Comparison of ENCODE assay signal across 17 cellular contexts in the genomic region with DNA sequence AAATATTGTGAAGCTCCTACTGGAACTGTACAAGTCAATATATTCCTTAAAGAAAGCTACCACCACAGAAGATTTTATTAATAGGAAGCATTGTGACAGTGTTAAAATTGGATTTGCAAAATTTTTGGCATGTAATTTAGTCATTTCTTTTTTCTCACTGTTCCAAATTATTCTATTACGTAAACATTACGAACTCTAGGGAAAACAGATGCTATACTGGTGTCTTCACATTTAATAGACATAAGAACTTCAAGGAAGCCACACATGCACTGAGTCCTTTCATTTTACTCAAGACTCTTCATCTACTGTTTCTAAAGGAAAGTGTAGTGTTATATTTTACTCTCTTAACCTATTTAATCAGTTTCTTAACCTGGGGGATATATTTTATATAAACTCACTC.
DNase-seq lines count a peak whose midpoint lies in the region; ATAC-seq lines count a peak whose summit lies in the region.
"Had no signal": no experiment of that assay in that cellular context is flagged by ENCODE, and none has a peak within 500 bp of the region (broad histone marks: within the 10 kb centered on the region; RNA-seq: fewer than 3 reads in every experiment).

No MANE protein-coding gene starts in this region.

- no peak for DNase-seq in Right ventricle myocardium inferior (ENCODE audit: missing footprints)
- DNase-seq in cardiac septum (ENCODE audit: low spot score) = no peak
- no peak for DNase-seq in SK-N-MC (ENCODE audit: low read depth, low spot score)
- DNase-seq in fibroblast of gingiva (ENCODE audit: low read depth) = peak; percentile 30
- DNase-seq in NCI-H82 treated with DMSO at 0.1 percent for 48 hours (lab: John Stamatoyannopoulos, UW; ENCODE audit: unreplicated experiment) = no peak
- DNase-seq in NCI-H187 (lab: John Stamatoyannopoulos, UW) = no peak
- no peak for DNase-seq in cortex of kidney (lab: John Stamatoyannopoulos, UW)
- DNase-seq: 8988T; ACHN; C1 segment of cervical spinal cord; Calu3; CD4-positive, alpha-beta T cell; DMS79; EL; GOT3; H9; IMR-90 had no signal

- H3K4me3 ChIP-seq in SK-N-MC = peak overlapping the region; percentile 32

- peak; percentile 45 for ATAC-seq in Right ventricle myocardium inferior

- no peak overlapping the region for H3K9ac ChIP-seq in SK-N-MC (ENCODE audit: insufficient read length)

- H3K9me3 ChIP-seq in SK-N-MC (ENCODE audit: low read depth, low read length) = no peaks in the 10 kb centered on the region

- intact Hi-C loops in Right ventricle myocardium inferior (cut with DNase I) = no loop called here
- intact Hi-C loops in cardiac septum (cut with DNase I) = no loop called here

- peaks cover 55% of the 10 kb centered on the region for H3K36me3 ChIP-seq in SK-N-MC (ENCODE audit: insufficient read depth, low read length)

- H3K27ac ChIP-seq in SK-N-MC = peak overlapping the region; percentile 86
